ENCODE assay signal across 1 cellular context in genomic region chr9:75892168-75892901, GRCh38.
A peak's percentile ranks its signal among the peaks of the same experiment; 100 is the strongest.
TF ChIP-seq lines count a peak whose summit lies in the region.

No MANE protein-coding gene starts in this region.

TF ChIP-seq in HEK293, 187 proteins besides CTCF, POLR2A, EP300 and RAD21 (continued from another document and continues in another):
- TF ChIP-seq ZNF223 (tag by site-specific recombination; IDR thresholded peaks at IDR 0.05) (no peak), ZNF660 (tag by site-specific recombination; IDR thresholded peaks at IDR 0.05) (0 out of 2 replicates have a peak, but pooled peaks have one; percentile 14), ZNF121 (tag by site-specific recombination; IDR thresholded peaks at IDR 0.05) (no peak), PBX3 (CRISPR knock-in tag; IDR thresholded peaks at IDR 0.05) (no peak), ZBTB44 (tag by site-specific recombination; IDR thresholded peaks at IDR 0.05) (no peak), ZNF600 (tag by site-specific recombination; IDR thresholded peaks at IDR 0.05) (peak; percentile 88), ZNF768 (tag by site-specific recombination; IDR thresholded peaks at IDR 0.05) (no peak), ZNF112 (tag by site-specific recombination; IDR thresholded peaks at IDR 0.05) (no peak), ZNF404 (tag by site-specific recombination; IDR thresholded peaks at IDR 0.05) (no peak), ZNF202 (tag by site-specific recombination; IDR thresholded peaks at IDR 0.05; ENCODE audit: borderline replicate concordance) (no peak), ZNF76 (tag by site-specific recombination; IDR thresholded peaks at IDR 0.05; ENCODE audit: borderline replicate concordance, low read depth) (no peak), REST (tag by site-specific recombination; IDR thresholded peaks at IDR 0.05) (no peak), ZNF548 (tag by site-specific recombination; IDR thresholded peaks at IDR 0.05) (no peak), INSM2 (tag by site-specific recombination; IDR thresholded peaks at IDR 0.05) (no peak), ZNF830 (tag by site-specific recombination; IDR thresholded peaks at IDR 0.05; ENCODE audit: low read depth) (no peak), ZNF24 (tag by site-specific recombination; IDR thresholded peaks at IDR 0.05) (peak; percentile 31; the same call in 1 of the 2 replicates), ZNF785 (tag by site-specific recombination; IDR thresholded peaks at IDR 0.05) (no peak), PRDM1 (tag by site-specific recombination; IDR thresholded peaks at IDR 0.05) (no peak), ZNF266 (tag by site-specific recombination; IDR thresholded peaks at IDR 0.05; ENCODE audit: low read depth) (no peak), ZNF138 (tag by site-specific recombination; IDR thresholded peaks at IDR 0.05; ENCODE audit: borderline replicate concordance) (no peak), ZSCAN16 (tag by site-specific recombination; IDR thresholded peaks at IDR 0.05) (no peak), ZNF792 (tag by site-specific recombination; IDR thresholded peaks at IDR 0.05) (no peak), ZBTB1 (tag by site-specific recombination; IDR thresholded peaks at IDR 0.05) (no peak), ZBTB10 (tag by site-specific recombination; IDR thresholded peaks at IDR 0.05) (peak; percentile 67), ZNF701 (tag by site-specific recombination; IDR thresholded peaks at IDR 0.05) (no peak), ZBTB6 (tag by site-specific recombination; IDR thresholded peaks at IDR 0.05) (no peak), ZEB2 (tag by site-specific recombination; IDR thresholded peaks at IDR 0.05) (peak; percentile 53; the same call in 1 of the 2 replicates), KLF16 (tag by site-specific recombination; IDR thresholded peaks at IDR 0.05) (peak; percentile 88), HOXA7 (CRISPR knock-in tag; IDR thresholded peaks at IDR 0.05; ENCODE audit: borderline replicate concordance) (no peak), BCL11B (tag by site-specific recombination; IDR thresholded peaks at IDR 0.05; ENCODE audit: low read depth) (no peak), MYNN (tag by site-specific recombination; IDR thresholded peaks at IDR 0.05; ENCODE audit: borderline replicate concordance) (no peak), ZNF658 (tag by site-specific recombination; IDR thresholded peaks at IDR 0.05) (no peak), ZNF26 (tag by site-specific recombination; IDR thresholded peaks at IDR 0.05) (no peak), ZNF211 (tag by site-specific recombination; IDR thresholded peaks at IDR 0.05; ENCODE audit: low read depth) (no peak), ZNF544 (tag by site-specific recombination; IDR thresholded peaks at IDR 0.05) (no peak), ZBTB8A (tag by site-specific recombination; IDR thresholded peaks at IDR 0.05) (peak; percentile 13; the same call in 1 of the 2 replicates), RBAK (tag by site-specific recombination; IDR thresholded peaks at IDR 0.05) (no peak), ZNF560 (tag by site-specific recombination; IDR thresholded peaks at IDR 0.05; ENCODE audit: borderline replicate concordance) (no peak), ZNF155 (tag by site-specific recombination; IDR thresholded peaks at IDR 0.05) (no peak), ZNF624 (tag by site-specific recombination; IDR thresholded peaks at IDR 0.05) (no peak), ZNF18 (tag by site-specific recombination; IDR thresholded peaks at IDR 0.05) (no peak), ZNF518A (tag by site-specific recombination; conservative IDR thresholded peaks at IDR 0.05; ENCODE audit: low read depth) (no peak), ZNF302 (tag by site-specific recombination; IDR thresholded peaks at IDR 0.05; ENCODE audit: low read depth) (no peak), KLF8 (tag by site-specific recombination; IDR thresholded peaks at IDR 0.05) (peak; percentile 62), SETDB1 (IDR thresholded peaks at IDR 0.05; ENCODE audit: insufficient read length, low read length) (no peak)
